In genomic region chr1:8053878-8054567, GRCh38 we compare ENCODE assay signal across 21 cellular contexts. TPM values are rescaled to one million over a fixed set of nuclear protein-coding genes. Genes with fewer than 3 reads are reported as not detected.
DNase-seq lines count a peak whose midpoint lies in the region; ATAC-seq, FAIRE-seq and TF ChIP-seq lines count a peak whose summit lies in the region.
"Had no signal": no experiment of that assay in that cellular context is flagged by ENCODE, and none has a peak within 500 bp of the region (broad histone marks: within the 10 kb centered on the region; RNA-seq: fewer than 3 reads in every experiment).

No MANE protein-coding gene starts in this region.

- intact Hi-C loops in CD14-positive monocyte (cut with micrococcal nuclease) = no loop called here
- intact Hi-C loops in A673 (cut with micrococcal nuclease; ENCODE audit: unreplicated experiment) = no loop called here
- intact Hi-C loops in kidney (cut with DNase I) = no loop called here

- no peak for TF ChIP-seq CTCF in GM23338 (conservative IDR thresholded peaks at IDR 0.05; ENCODE audit: low read depth in 2 of 2)
- no peak for TF ChIP-seq CTCF in VCaP (conservative IDR thresholded peaks at IDR 0.05)
- no peak for TF ChIP-seq CTCF in CD14-positive monocyte (IDR thresholded peaks at IDR 0.05)
- no peak for TF ChIP-seq CTCF in A673 (conservative IDR thresholded peaks at IDR 0.05; ENCODE audit: low read depth, low read length)
- no peak for TF ChIP-seq CTCF in kidney (IDR thresholded peaks at IDR 0.05; ENCODE audit: borderline replicate concordance, extremely low read depth, insufficient read depth)

- H3K4me1 ChIP-seq in GM23338 (ENCODE audit: insufficient read depth) (no peaks in the 10 kb centered on the region; the same call in 1 of the 2 replicates), muscle layer of colon (ENCODE audit: insufficient read depth, low read length) (no peaks in the 10 kb centered on the region), A673 (ENCODE audit: insufficient read depth, low read length, poor library complexity, severe bottlenecking) (peaks cover 10% of the 10 kb centered on the region), kidney (ENCODE audit: control insufficient read depth in 1 of 2, insufficient read depth in 1 of 2, low read depth in 1 of 2, low read length in 2 of 2) (no peaks in the 10 kb centered on the region)

- H3K4me3 ChIP-seq in GM23338 = no peak overlapping the region
- no peak overlapping the region for H3K4me3 ChIP-seq in muscle layer of colon (ENCODE audit: low read depth in 1 of 2, low read length in 2 of 2)
- no peak overlapping the region for H3K4me3 ChIP-seq in A673 (ENCODE audit: low read depth, low read length, poor library complexity, severe bottlenecking)
- H3K4me3 ChIP-seq in kidney (ENCODE audit: low read length in 2 of 2) = no peak overlapping the region
- H3K4me3 ChIP-seq: BLaER1 treated with 17β-estradiol and CSF1 and Interleukin-3, amounts not matched to agents 10 nM and 100 nM; SJSA1 had no signal

- H3K27ac ChIP-seq in GM23338 (ENCODE audit: low read depth) (no peak overlapping the region), VCaP (peak overlapping the region; percentile 48), muscle layer of colon (ENCODE audit: low read depth, low read length) (peak overlapping the region; percentile 7), A673 (ENCODE audit: low read depth, low read length, poor library complexity, severe bottlenecking) (no peak overlapping the region), kidney (ENCODE audit: low read depth in 2 of 2, low read length in 2 of 2) (no peak overlapping the region)
- H3K27ac ChIP-seq: BLaER1 treated with 17β-estradiol and CSF1 and Interleukin-3, amounts not matched to agents 10 nM and 100 nM; SJSA1 had no signal

- H3K9ac ChIP-seq in muscle layer of colon (ENCODE audit: low read length) (no peak overlapping the region), kidney (ENCODE audit: low read length in 2 of 2) (no peak overlapping the region)
- H3K9ac ChIP-seq: BLaER1 treated with 17β-estradiol and CSF1 and Interleukin-3, amounts not matched to agents 10 nM and 100 nM had no signal

- BruUV-seq in A673 (replicated peaks; lab: Mats Ljungman, UMichigan) = no TSS peak

- H4K20me1 ChIP-seq in GM23338 (replicated peaks; ENCODE audit: insufficient read depth) = no peaks in the 10 kb centered on the region
- H4K20me1 ChIP-seq: BLaER1 treated with 17β-estradiol and CSF1 and Interleukin-3, amounts not matched to agents 10 nM and 100 nM had no signal

- POLR2A ChIA-PET in A673 (lab: Charles Lee; ENCODE audit: low non-redundant PET) = no interaction called here

- H3K27me3 ChIP-seq in GM23338 (ENCODE audit: insufficient read depth) (no peaks in the 10 kb centered on the region), muscle layer of colon (ENCODE audit: control insufficient read depth in 1 of 2, insufficient read depth in 2 of 2, low read length in 2 of 2) (no peaks in the 10 kb centered on the region), A673 (replicated peaks; ENCODE audit: insufficient read depth, low read depth, low read length, poor library complexity) (no peaks in the 10 kb centered on the region)
- H3K27me3 ChIP-seq: BLaER1 treated with 17β-estradiol and CSF1 and Interleukin-3, amounts not matched to agents 10 nM and 100 nM; SJSA1 had no signal

- H3K9me2 ChIP-seq in GM23338 (ENCODE audit: insufficient read depth) = no peaks in the 10 kb centered on the region

- no peak for FAIRE-seq in kidney (lab: Jason Lieb, UNC)
- FAIRE-seq: H1, RCC 7860 had no signal

- H3K27me3 Mint-ChIP-seq in GM23338 (ENCODE audit: insufficient read depth, low read depth, poor library complexity) (peaks cover 2% of the 10 kb centered on the region), CD14-positive monocyte (ENCODE audit: low read depth in 3 of 3) (peaks cover 1 to 7% (median 4%) of the 10 kb centered on the region in 3 donors)
- peaks cover 6% of the 10 kb centered on the region for H3K27me3 Mint-ChIP-seq in activated naive CD8-positive, alpha-beta T cell treated with anti-CD3 and anti-CD28 coated beads, Interleukin-2, amount 50 U/mL, for 24 hours

- H3K36me3 Mint-ChIP-seq in GM23338 (ENCODE audit: low read depth) (no peaks in the 10 kb centered on the region), CD14-positive monocyte (no peaks in the 10 kb centered on the region)
- H3K36me3 Mint-ChIP-seq in activated naive CD8-positive, alpha-beta T cell treated with anti-CD3 and anti-CD28 coated beads, Interleukin-2, amount 50 U/mL, for 24 hours (ENCODE audit: low read depth) = no peaks in the 10 kb centered on the region

- no peaks in the 10 kb centered on the region for H3K4me1 Mint-ChIP-seq in GM23338
- peaks cover 5% of the 10 kb centered on the region for H3K4me1 Mint-ChIP-seq in CD14-positive monocyte
- H3K4me1 Mint-ChIP-seq in activated naive CD8-positive, alpha-beta T cell treated with anti-CD3 and anti-CD28 coated beads, Interleukin-2, amount 50 U/mL, for 24 hours = no peaks in the 10 kb centered on the region

- no peak for ATAC-seq in GM23338
- ATAC-seq in activated naive CD8-positive, alpha-beta T cell treated with anti-CD3 and anti-CD28 coated beads, Interleukin-2, amount 50 U/mL, for 24 hours = no peak
- ATAC-seq: Right ventricle myocardium inferior had no signal

- H3K4me2 ChIP-seq in GM23338 = no peak overlapping the region
- H3K4me2 ChIP-seq: BLaER1 treated with 17β-estradiol and CSF1 and Interleukin-3, amounts not matched to agents 10 nM and 100 nM had no signal

- H3K9me3 ChIP-seq in muscle layer of colon (ENCODE audit: low read length) (no peaks in the 10 kb centered on the region), A673 (ENCODE audit: low read depth, low read length, poor library complexity, severe bottlenecking) (no peaks in the 10 kb centered on the region), kidney (ENCODE audit: control insufficient read depth in 1 of 2, low read length in 2 of 2) (no peaks in the 10 kb centered on the region)
- H3K9me3 ChIP-seq: BLaER1 treated with 17β-estradiol and CSF1 and Interleukin-3, amounts not matched to agents 10 nM and 100 nM; SJSA1 had no signal

- H3F3A ChIP-seq in GM23338 (replicated peaks; ENCODE audit: low read depth) = no peaks in the 10 kb centered on the region

- H3K79me2 ChIP-seq in GM23338 (replicated peaks; ENCODE audit: insufficient read depth) = no peaks in the 10 kb centered on the region

- DNase-seq in GM23338 (ENCODE audit: low spot score) (no peak), CD14-positive monocyte (ENCODE audit: low spot score) (no peak), A673 (ENCODE audit: low spot score) (no peak), kidney (no peak)
- no peak for DNase-seq in activated naive CD8-positive, alpha-beta T cell treated with anti-CD3 and anti-CD28 coated beads, Interleukin-2, amount 50 U/mL, for 24 hours
- DNase-seq: GF-D8, Karpas-422, NCI-H1417, NCI-H1694 treated with DMSO at 0.1 percent for 48 hours, NCI-H2081 treated with DMSO at 0.1 percent for 48 hours, NCI-H2171 treated with DMSO at 0.1 percent for 48 hours, NCI-H524 treated with DMSO at 0.1 percent for 48 hours, NCI-H82 had no signal

- no peak overlapping the region for H3K27ac Mint-ChIP-seq in GM23338
- peak overlapping the region in 1 of 7 donors; percentile 6 for H3K27ac Mint-ChIP-seq in CD14-positive monocyte
- no peak overlapping the region for H3K27ac Mint-ChIP-seq in activated naive CD8-positive, alpha-beta T cell treated with anti-CD3 and anti-CD28 coated beads, Interleukin-2, amount 50 U/mL, for 24 hours

- H3K4me3 Mint-ChIP-seq in GM23338 (no peak overlapping the region), CD14-positive monocyte (no peak overlapping the region)
- H3K4me3 Mint-ChIP-seq in activated naive CD8-positive, alpha-beta T cell treated with anti-CD3 and anti-CD28 coated beads, Interleukin-2, amount 50 U/mL, for 24 hours = no peak overlapping the region

- CTCF ChIA-PET in A673 (lab: Charles Lee) = no interaction called here

- H3K9me3 Mint-ChIP-seq in GM23338 (no peaks in the 10 kb centered on the region), CD14-positive monocyte (peaks cover 0 to 3% (median 0%) of the 10 kb centered on the region in 7 donors)
- H3K9me3 Mint-ChIP-seq in activated naive CD8-positive, alpha-beta T cell treated with anti-CD3 and anti-CD28 coated beads, Interleukin-2, amount 50 U/mL, for 24 hours = no peaks in the 10 kb centered on the region

- no peaks in the 10 kb centered on the region for H3K36me3 ChIP-seq in GM23338 (ENCODE audit: insufficient read depth)
- H3K36me3 ChIP-seq in muscle layer of colon (ENCODE audit: insufficient read depth, low read length) = no peaks in the 10 kb centered on the region
- H3K36me3 ChIP-seq in A673 (ENCODE audit: insufficient read depth, low read length, poor library complexity, severe bottlenecking) = no peaks in the 10 kb centered on the region
- no peaks in the 10 kb centered on the region for H3K36me3 ChIP-seq in kidney (ENCODE audit: control insufficient read depth in 1 of 2, insufficient read depth in 2 of 2, low read length in 2 of 2)
- H3K36me3 ChIP-seq: BLaER1 treated with 17β-estradiol and CSF1 and Interleukin-3, amounts not matched to agents 10 nM and 100 nM; SJSA1 had no signal

- peak overlapping the region; percentile 24; the same call in 1 of the 2 replicates for H2AFZ ChIP-seq in GM23338

RNA-seq across cellular contexts. Expression of gene ERRFI1, which starts 27.9 kb away (rescaled TPM):
- total RNA-seq in GM23338 (2014; rRNA removed; shearing (Covaris generic)) = 51.3 and 59.8 TPM in 2 replicates
- polyA plus RNA-seq in GM23338 (2016; fragmentation: Nextera tagmentation; extraction: Ambion mirVana) (19.7 and 22.9 TPM in 2 replicates), CD14-positive monocyte (under 1 TPM; 0.08 to 0.28 TPM), kidney (ENCODE audit: insufficient read depth, low read depth, low replicate concordance) (25.0 TPM)
- total RNA-seq in A673 (2021) (36.2 and 44.4 TPM in 2 replicates), kidney (71.3 TPM)
- total RNA-seq: OCI-LY7 had no signal

Comparison
In these comparisons a context has a peak if more than half of its experiments do, and no peak if none do; other contexts are left out.
1. H3K27ac ChIP-seq: peak in VCaP (single experiment) and muscle layer of colon (single experiment); none in GM23338 (single experiment), A673 (single experiment) and kidney (0 of 2).